In genomic region chr19:18469245-18470107, GRCh38 we compare ENCODE assay signal across 9 cellular contexts. TPM values are rescaled to one million over a fixed set of nuclear protein-coding genes. Genes with fewer than 3 reads are reported as not detected.
DNase-seq lines count a peak whose midpoint lies in the region; ATAC-seq and TF ChIP-seq lines count a peak whose summit lies in the region.
"Had no signal": no experiment of that assay in that cellular context is flagged by ENCODE, and none has a peak within 500 bp of the region (broad histone marks: within the 10 kb centered on the region; RNA-seq: fewer than 3 reads in every experiment).

No MANE protein-coding gene starts in this region.

- H2BK5ac ChIP-seq in H9 (ENCODE audit: insufficient read length, low read length): no peak overlapping the region

- no peak overlapping the region for H2BK12ac ChIP-seq in H9 (ENCODE audit: insufficient read length, low read depth, low read length)

- peaks cover 5 to 7% of the 10 kb centered on the region in 2 experiments for H3K4me1 Mint-ChIP-seq in H9

- in situ Hi-C loops in gastrocnemius medialis (cut with MboI; ENCODE audit: low sequenced_read_pairs in 4 of 4): loop anchor here (5.0 to 25.0 kb wide), 5 partner anchors 48 to 368 kb away; partner anchors contain the start of genes UBA52 (in 2 of the 4), UPF1 (in 2 of the 4), CRTC1 (in 1 of the 4) and KXD1 (in 1 of the 4)

- H3K23ac ChIP-seq in H9 (ENCODE audit: insufficient read length, low read depth, low read length): no peak overlapping the region

- no peak overlapping the region for H3K4me2 ChIP-seq in H9 (ENCODE audit: insufficient read depth, insufficient read length, low read length)

- no peak overlapping the region for H3T11ph ChIP-seq in H9 (ENCODE audit: low read length)

- H2BK20ac ChIP-seq in H9 (ENCODE audit: low read depth, low read length, poor library complexity, severe bottlenecking): no peak overlapping the region

- no peaks in the 10 kb centered on the region for H3K9me3 Mint-ChIP-seq in H9

- H3K27ac Mint-ChIP-seq in H9: no peak overlapping the region

- no peak overlapping the region for H2AFZ ChIP-seq in H9 (ENCODE audit: low read length)

- H3K18ac ChIP-seq in H9 (ENCODE audit: insufficient read length, low read depth, low read length): no peak overlapping the region

- TF ChIP-seq CTCF in H9 (conservative IDR thresholded peaks at IDR 0.05): peak; percentile 87
- TF ChIP-seq CTCF in left ventricle myocardium inferior (IDR thresholded peaks at IDR 0.05; ENCODE audit: borderline replicate concordance): peak; percentile 78
- TF ChIP-seq CTCF in gastrocnemius medialis (IDR thresholded peaks at IDR 0.05 in 4 of 5, conservative IDR thresholded peaks at IDR 0.05 in 1 of 5): peak; percentile 77 to 94 (median 85)

- DNase-seq in AG20443 (ENCODE audit: low spot score): peak; percentile 77
- peak; percentile 85 for DNase-seq in H9
- peak; percentile 20 for DNase-seq in activated naive CD8-positive, alpha-beta T cell treated with anti-CD3 and anti-CD28 coated beads, Interleukin-2, amount 50 U/mL, for 16 hours (ENCODE audit: low read depth, low spot score)
- peak; percentile 69 for DNase-seq in left ventricle myocardium inferior
- DNase-seq in gastrocnemius medialis: peak in 1 of 2 donors; percentile 74

- H4K8ac ChIP-seq in H9 (replicated peaks; ENCODE audit: insufficient read length, low read depth, low read length): no peak overlapping the region

- intact Hi-C loops in left ventricle myocardium inferior (cut with micrococcal nuclease): loop anchor here (5.0 kb wide), 1 partner anchor 53 kb away; the partner anchor contains the start of gene ELL
- intact Hi-C loops in gastrocnemius medialis (cut with DNase I; ENCODE audit: low total_unique reads): loop anchor here (2.0 to 5.0 kb wide), 2 partner anchors 51 to 88 kb away; partner anchors contain the start of gene KXD1

- no peak overlapping the region for H2AK5ac ChIP-seq in H9 (ENCODE audit: insufficient read length, low read length)

- no CpG with 5 or more reads among the region's 30 CpGs for WGBS in H9 (ENCODE audit: extremely low coverage, insufficient read length, low lambda C conversion rate)

- H3K4me3 Mint-ChIP-seq in H9: no peak overlapping the region

- no peak for TF ChIP-seq POLR2A in gastrocnemius medialis (IDR thresholded peaks at IDR 0.05)

- H3K27me3 ChIP-seq in H9 (ENCODE audit: insufficient read depth, low read length) (no peaks in the 10 kb centered on the region), left ventricle myocardium inferior (ENCODE audit: low read depth) (no peaks in the 10 kb centered on the region), gastrocnemius medialis (no peaks in the 10 kb centered on the region)

- no peaks in the 10 kb centered on the region for H3K27me3 Mint-ChIP-seq in H9 (ENCODE audit: low read depth)

- H4K91ac ChIP-seq in H9 (ENCODE audit: insufficient read length, low read depth, low read length): no peak overlapping the region

- H3K79me1 ChIP-seq in H9 (ENCODE audit: insufficient read depth, low read depth, low read length, poor library complexity, severe bottlenecking): peaks cover under 1% of the 10 kb centered on the region

- H4K5ac ChIP-seq in H9 (ENCODE audit: insufficient read length, low read depth, low read length): no peak overlapping the region

- peaks cover 0 to 9% (median 7%) of the 10 kb centered on the region in 3 experiments; a peak in 4 of 7 replicates for H3K36me3 Mint-ChIP-seq in H9 (ENCODE audit: insufficient read depth in 1 of 3, low read depth in 3 of 3)

- H3K27ac ChIP-seq in H9 (ENCODE audit: insufficient read length, low read depth, low read length) (no peak overlapping the region), left ventricle myocardium inferior (replicated peaks) (peak overlapping the region; percentile 14), gastrocnemius medialis (peak overlapping the region; percentile 89 to 96 (median 94))

- ATAC-seq in SK-N-SH treated with all-trans-retinoic acid at 6 μM for 48 hours (peak; percentile 81), gastrocnemius medialis (peak; percentile 25 to 42), HG02623 (IDR thresholded peaks at IDR 0.05; ENCODE audit: unreplicated experiment) (no peak), GM21367 (IDR thresholded peaks at IDR 0.05; ENCODE audit: unreplicated experiment) (no peak)

- no peak overlapping the region for H2BK120ac ChIP-seq in H9 (ENCODE audit: low read depth, low read length, poor library complexity, severe bottlenecking)

- H3K9ac ChIP-seq in H9 (ENCODE audit: extremely low read depth, insufficient read length, low read length): no peak overlapping the region

- H3K9me3 ChIP-seq in H9 (ENCODE audit: control insufficient read depth, low read depth, low read length) (no peaks in the 10 kb centered on the region), left ventricle myocardium inferior (replicated peaks) (no peaks in the 10 kb centered on the region), gastrocnemius medialis (no peaks in the 10 kb centered on the region)

- H2BK15ac ChIP-seq in H9 (ENCODE audit: low read depth, low read length): no peak overlapping the region

- H3K36me3 ChIP-seq in left ventricle myocardium inferior (peaks cover 16% of the 10 kb centered on the region), gastrocnemius medialis (peaks cover 0 to 17% of the 10 kb centered on the region in 2 donors)

- no peak overlapping the region for H3K14ac ChIP-seq in H9 (ENCODE audit: insufficient read depth, low read length)

- no peaks in the 10 kb centered on the region for H3K23me2 ChIP-seq in H9 (ENCODE audit: insufficient read length, low read depth, low read length, poor library complexity, severe bottlenecking)

- H3K4me3 ChIP-seq in left ventricle myocardium inferior (no peak overlapping the region), gastrocnemius medialis (no peak overlapping the region)
- H3K4me3 ChIP-seq: skin epidermis had no signal

- H3K56ac ChIP-seq in H9 (ENCODE audit: insufficient read length, low read depth, low read length): no peak overlapping the region

- H3K79me2 ChIP-seq in H9 (ENCODE audit: insufficient read depth, low read length): no peaks in the 10 kb centered on the region; the same call in 1 of the 2 replicates

- no peaks in the 10 kb centered on the region for H4K20me1 ChIP-seq in H9 (ENCODE audit: control insufficient read depth, insufficient read depth, insufficient read length)

- no peak overlapping the region for H3K4ac ChIP-seq in H9 (ENCODE audit: low read depth, low read length)

- H3K4me1 ChIP-seq in H9 (ENCODE audit: insufficient read depth, low read length) (no peaks in the 10 kb centered on the region), left ventricle myocardium inferior (peaks cover 76% of the 10 kb centered on the region), gastrocnemius medialis (peaks cover 73 to 83% of the 10 kb centered on the region in 2 donors)

TF ChIP-seq in SK-N-SH treated with all-trans-retinoic acid at 6 μM for 48 hours, 23 proteins besides CTCF, POLR2A, EP300 and RAD21:
- TF ChIP-seq GLIS3 (CRISPR knock-in tag; IDR thresholded peaks at IDR 0.05): no peak
- no peak for TF ChIP-seq ESRRG (CRISPR knock-in tag; IDR thresholded peaks at IDR 0.05)
- TF ChIP-seq, protein P1, sequence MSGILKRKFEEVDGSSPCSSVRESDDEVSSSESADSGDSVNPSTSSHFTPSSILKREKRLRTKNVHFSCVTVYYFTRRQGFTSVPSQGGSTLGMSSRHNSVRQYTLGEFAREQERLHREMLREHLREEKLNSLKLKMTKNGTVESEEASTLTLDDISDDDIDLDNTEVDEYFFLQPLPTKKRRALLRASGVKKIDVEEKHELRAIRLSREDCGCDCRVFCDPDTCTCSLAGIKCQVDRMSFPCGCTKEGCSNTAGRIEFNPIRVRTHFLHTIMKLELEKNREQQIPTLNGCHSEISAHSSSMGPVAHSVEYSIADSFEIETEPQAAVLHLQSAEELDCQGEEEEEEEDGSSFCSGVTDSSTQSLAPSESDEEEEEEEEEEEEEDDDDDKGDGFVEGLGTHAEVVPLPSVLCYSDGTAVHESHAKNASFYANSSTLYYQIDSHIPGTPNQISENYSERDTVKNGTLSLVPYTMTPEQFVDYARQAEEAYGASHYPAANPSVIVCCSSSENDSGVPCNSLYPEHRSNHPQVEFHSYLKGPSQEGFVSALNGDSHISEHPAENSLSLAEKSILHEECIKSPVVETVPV (CRISPR knock-in tag; IDR thresholded peaks at IDR 0.05): no peak
- no peak for TF ChIP-seq TSHZ2 (CRISPR knock-in tag; IDR thresholded peaks at IDR 0.05)
- no peak for TF ChIP-seq ZNF8 (CRISPR knock-in tag; IDR thresholded peaks at IDR 0.05)

RNA-seq across cellular contexts. Expression of gene ISYNA1, which starts 31.5 kb away (rescaled TPM):
- 241 and 255 TPM in 2 replicates for total RNA-seq in H9 (2021)
- 24.1 TPM for total RNA-seq in left ventricle myocardium inferior
- total RNA-seq in gastrocnemius medialis: 10 to 100 TPM in 1 of 4 donors, 1 to 10 TPM in 3; 5.1 to 29.1 (median 7.8) TPM

RNA-seq across cellular contexts. Expression of gene SSBP4, which starts 50.3 kb away (rescaled TPM):
- 46.1 and 50.0 TPM in 2 replicates for total RNA-seq in H9 (2021)
- total RNA-seq in left ventricle myocardium inferior: 30.8 TPM
- 10 to 100 TPM; 24.7 to 65.2 (median 44.1) TPM for total RNA-seq in gastrocnemius medialis

RNA-seq across cellular contexts. Expression of gene ELL, which starts 52.4 kb away (rescaled TPM):
- 15.5 and 17.0 TPM in 2 replicates for total RNA-seq in H9 (2021)
- 7.9 TPM for total RNA-seq in left ventricle myocardium inferior
- 10 to 100 TPM; 21.8 to 30.8 (median 27.3) TPM for total RNA-seq in gastrocnemius medialis

Comparison
In these comparisons a context has a peak if more than half of its experiments do, and no peak if none do; other contexts are left out.
1. ATAC-seq: peak in SK-N-SH treated with all-trans-retinoic acid at 6 μM for 48 hours (single experiment) and gastrocnemius medialis (2 of 2); none in HG02623 (single experiment) and GM21367 (single experiment).
2. Peak in every context shown above with its lines, with median percentiles within 50 percentile points of each other: CTCF ChIP-seq.